7 cellular contexts compared by ENCODE assay signal in genomic region chr17:58555109-58555508, GRCh38. TPM values are rescaled to one million over a fixed set of nuclear protein-coding genes. Genes with fewer than 3 reads are reported as not detected.
DNase-seq lines count a peak whose midpoint lies in the region; ATAC-seq lines count a peak whose summit lies in the region.
"Not testable (repeated sequence)": the region's sequence is repeated elsewhere in the genome, so short reads cannot be mapped to it uniquely, and the experiment has no call there.

No MANE protein-coding gene starts in this region.

- ATAC-seq in stimulated activated memory B cell treated with anti-CD40 and anti-IgM and Interleukin-4, amounts not matched to agents 10 μg/mL and 1 μg/mL and 100 μg/mL, for 72 hours, result not testable (repeated sequence)

- peak overlapping the region; percentile 36 for H3K27ac Mint-ChIP-seq in stimulated activated memory B cell treated with anti-CD40 and anti-IgM and Interleukin-4, amounts not matched to agents 10 μg/mL and 1 μg/mL and 100 μg/mL, for 72 hours

- H3K36me3 Mint-ChIP-seq in stimulated activated memory B cell treated with anti-CD40 and anti-IgM and Interleukin-4, amounts not matched to agents 10 μg/mL and 1 μg/mL and 100 μg/mL, for 72 hours, result not testable (repeated sequence)

- DNase-seq in Ammon's horn (ENCODE audit: low spot score) (peak; percentile 77), NCI-H2227 (lab: John Stamatoyannopoulos, UW; ENCODE audit: unreplicated experiment) (peak; percentile 16), SK-MEL-5 (ENCODE audit: low read depth, low spot score) (peak; percentile 74), foreskin melanocyte (peak; percentile 66), inferior parietal cortex (ENCODE audit: extremely low spot score) (peak; percentile 79), occipital lobe (lab: John Stamatoyannopoulos, UW) (peak; percentile 18)

- not testable (repeated sequence) for H3K27me3 Mint-ChIP-seq in stimulated activated memory B cell treated with anti-CD40 and anti-IgM and Interleukin-4, amounts not matched to agents 10 μg/mL and 1 μg/mL and 100 μg/mL, for 72 hours

- peaks cover 22% of the 10 kb centered on the region for H3K4me1 Mint-ChIP-seq in stimulated activated memory B cell treated with anti-CD40 and anti-IgM and Interleukin-4, amounts not matched to agents 10 μg/mL and 1 μg/mL and 100 μg/mL, for 72 hours

- in situ Hi-C loops in SK-MEL-5 (cut with HindIII; ENCODE audit: low pct_unique_long_range_greater_than_20kb, low sequenced_read_pairs), result not testable (repeated sequence)

- not testable (repeated sequence) for H3K4me3 Mint-ChIP-seq in stimulated activated memory B cell treated with anti-CD40 and anti-IgM and Interleukin-4, amounts not matched to agents 10 μg/mL and 1 μg/mL and 100 μg/mL, for 72 hours

- H3K9me3 Mint-ChIP-seq in stimulated activated memory B cell treated with anti-CD40 and anti-IgM and Interleukin-4, amounts not matched to agents 10 μg/mL and 1 μg/mL and 100 μg/mL, for 72 hours, result not testable (repeated sequence)

RNA-seq across cellular contexts. Expression of gene MTMR4, which starts 40.7 kb away (rescaled TPM):
- 62.3 and 70.7 TPM in 2 replicates for total RNA-seq in SK-MEL-5 (2014; rRNA removed; shearing (Covaris generic))
- 32.8 and 52.5 TPM in 2 replicates for polyA plus RNA-seq in SK-MEL-5 (2015; cell fraction: cytosol; rRNA removed)
- polyA plus RNA-seq in SK-MEL-5 (2015; cell fraction: nucleus; rRNA removed), result 101 and 102 TPM in 2 replicates
- total RNA-seq in occipital lobe, result 119 TPM

Comparison
In these comparisons a context has a peak if more than half of its experiments do, and no peak if none do; other contexts are left out.
1. DNase-seq: peak in every context shown above with its lines; median percentile 79 in inferior parietal cortex; 77 in Ammon's horn; 74 in SK-MEL-5; 66 in foreskin melanocyte; 18 in occipital lobe; 16 in NCI-H2227.